18 cellular contexts compared by ENCODE assay signal in the genomic region with DNA sequence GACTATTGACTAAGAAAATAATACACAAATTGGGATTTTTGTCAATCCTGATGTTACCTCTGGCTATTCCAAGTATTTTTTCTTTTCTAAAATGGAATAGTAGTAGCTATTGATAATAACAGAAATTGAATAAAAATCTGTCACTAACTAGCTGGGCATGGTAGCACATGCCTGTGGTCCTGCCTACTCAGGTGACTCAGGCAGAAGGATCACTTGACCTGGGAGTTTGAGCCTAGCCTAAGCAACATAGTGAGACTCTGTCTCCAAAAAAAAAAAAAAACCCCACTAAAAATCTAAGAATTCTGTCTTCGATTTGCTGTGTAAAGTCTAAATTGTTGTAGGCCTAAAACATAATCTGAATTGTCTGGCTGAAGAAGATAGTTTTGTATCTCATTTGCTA.
"Had no signal": no experiment of that assay in that cellular context is flagged by ENCODE, and none has a peak within 500 bp of the region (broad histone marks: within the 10 kb centered on the region; RNA-seq: fewer than 3 reads in every experiment).

No MANE protein-coding gene starts in this region.

- H3K4me3 ChIP-seq: coronary artery, dorsolateral prefrontal cortex, esophagus muscularis mucosa, gastroesophageal sphincter, heart left ventricle, left lung, lower lobe of right lung had no signal

- H3K9me3 ChIP-seq: esophagus muscularis mucosa, gastroesophageal sphincter, heart left ventricle, left lung, lower lobe of right lung had no signal

- H3K27me3 ChIP-seq: dorsolateral prefrontal cortex, esophagus muscularis mucosa, foreskin keratinocyte, gastroesophageal sphincter, heart left ventricle, left lung had no signal

- H3K4me1 ChIP-seq: esophagus muscularis mucosa, gastroesophageal sphincter, heart left ventricle, left lung, lower lobe of right lung had no signal

- H3K36me3 ChIP-seq: esophagus muscularis mucosa, left lung, lower lobe of right lung had no signal

- H3K27ac ChIP-seq: coronary artery, dorsolateral prefrontal cortex, esophagus muscularis mucosa, foreskin keratinocyte, gastroesophageal sphincter, heart left ventricle, left lung, lower lobe of right lung had no signal

- DNase-seq: dermis blood vessel endothelial cell; dorsolateral prefrontal cortex; effector CD4-positive, alpha-beta T cell; effector memory CD4-positive, alpha-beta T cell; heart left ventricle; hippocampal formation; left cardiac atrium; left lung; left ventricle myocardium superior; lower lobe of right lung; mesendoderm; midbrain; naive B cell; naive thymus-derived CD8-positive, alpha-beta T cell had no signal

- ATAC-seq: gastroesophageal sphincter; heart left ventricle; left cardiac atrium; left lung; left ventricle myocardium superior; naive thymus-derived CD8-positive, alpha-beta T cell had no signal
